Comparison of ENCODE assay signal across 28 cellular contexts in genomic region chr7:157824011-157824818, GRCh38.
"Had no signal": no experiment of that assay in that cellular context is flagged by ENCODE, and none has a peak within 500 bp of the region (broad histone marks: within the 10 kb centered on the region; RNA-seq: fewer than 3 reads in every experiment).

No MANE protein-coding gene starts in this region.

- H3K36me3 ChIP-seq: adrenal gland, ascending aorta, breast epithelium, cardiac muscle cell, esophagus muscularis mucosa, gastroesophageal sphincter, WERI-Rb-1 had no signal

- DNase-seq: activated B cell treated with CpG ODN at 0.5 μM for 24 hours; activated CD4-positive, alpha-beta T cell treated with anti-CD3 and anti-CD28 coated beads, Interleukin-2, amount 50 U/mL, for 1 hour; activated CD4-positive, alpha-beta T cell treated with anti-CD3 and anti-CD28 coated beads, Interleukin-2, amount 50 U/mL, for 48 hours; activated CD8-positive, alpha-beta memory T cell treated with anti-CD3 and anti-CD28 coated beads for 24 hours; activated effector memory CD4-positive, alpha-beta T cell treated with Interleukin-2 at 50 U/mL for 16 hours; activated naive CD4-positive, alpha-beta T cell treated with anti-CD3 and anti-CD28 coated beads for 36 hours; activated naive CD8-positive, alpha-beta T cell treated with anti-CD3 and anti-CD28 coated beads for 36 hours; activated naive CD8-positive, alpha-beta T cell treated with anti-CD3 and anti-CD28 coated beads, Interleukin-2, amount 50 U/mL, for 24 hours; activated T-cell treated with anti-CD3 and anti-CD28 coated beads, Interleukin-2, amount 50 U/mL, for 4 hours; adrenal gland; amygdala; central memory CD4-positive, alpha-beta T cell; cerebellar nuclear complex; effector memory CD4-positive, alpha-beta T cell; erythroblast; foreskin keratinocyte; T-helper 1 cell; T-helper 17 cell; T1000; WERI-Rb-1 had no signal

- H3K27ac ChIP-seq: adrenal gland, ascending aorta, breast epithelium, cardiac muscle cell, coronary artery, dorsolateral prefrontal cortex, esophagus muscularis mucosa, foreskin keratinocyte, gastroesophageal sphincter, WERI-Rb-1 had no signal

- H3K4me3 ChIP-seq: adrenal gland, ascending aorta, breast epithelium, cardiac muscle cell, coronary artery, dorsolateral prefrontal cortex, esophagus muscularis mucosa, gastroesophageal sphincter had no signal

- ATAC-seq: activated CD8-positive, alpha-beta T cell treated with anti-CD3 and anti-CD28 coated beads for 36 hours; foreskin keratinocyte; gastroesophageal sphincter; T-helper 17 cell had no signal

- H3K4me1 ChIP-seq: adrenal gland, ascending aorta, breast epithelium, esophagus muscularis mucosa, foreskin keratinocyte, gastroesophageal sphincter had no signal

- H3K9me3 ChIP-seq: adrenal gland, ascending aorta, breast epithelium, esophagus muscularis mucosa, gastroesophageal sphincter had no signal

- H3K27me3 ChIP-seq: adrenal gland, ascending aorta, cardiac muscle cell, dorsolateral prefrontal cortex, foreskin keratinocyte had no signal
